In genomic region chr10:100360234-100360633, GRCh38 we compare ENCODE assay signal across 25 cellular contexts. TPM values are rescaled to one million over a fixed set of nuclear protein-coding genes. Genes with fewer than 3 reads are reported as not detected.
DNase-seq lines count a peak whose midpoint lies in the region; ATAC-seq and TF ChIP-seq lines count a peak whose summit lies in the region.
"Had no signal": no experiment of that assay in that cellular context is flagged by ENCODE, and none has a peak within 500 bp of the region (broad histone marks: within the 10 kb centered on the region; RNA-seq: fewer than 3 reads in every experiment).

No MANE protein-coding gene starts in this region.

- POLR2A ChIA-PET in Caco-2 (lab: Charles Lee), result interaction anchor here (0.6 to 1.8 kb wide), 5 partner anchors 11 to 149 kb away, joined by 3 to 38 read pairs (median 16); partner anchors contain the start of gene SCD

- H3K36me3 ChIP-seq in Caco-2 (ENCODE audit: control insufficient read depth, insufficient read depth, low read length), result peaks cover 5% of the 10 kb centered on the region
- H3K36me3 ChIP-seq in HUES6 (ENCODE audit: control insufficient read depth, insufficient read depth, low read length), result peaks cover 87% of the 10 kb centered on the region
- no peaks in the 10 kb centered on the region for H3K36me3 ChIP-seq in breast epithelium
- H3K36me3 ChIP-seq: thyroid gland had no signal

- peak overlapping the region; percentile 41 for H3K9ac ChIP-seq in HUES6 (ENCODE audit: low read length)
- H3K9ac ChIP-seq: KMS-11 had no signal

- no peak overlapping the region for H3K4me3 ChIP-seq in Caco-2 (ENCODE audit: low read depth, low read length)
- no peak overlapping the region for H3K4me3 ChIP-seq in HUES6 (ENCODE audit: low read depth, low read length)
- no peak overlapping the region for H3K4me3 ChIP-seq in breast epithelium
- H3K4me3 ChIP-seq: psoas muscle, thyroid gland had no signal

- H3K27ac ChIP-seq in HUES6 (ENCODE audit: low read depth, low read length) (peak overlapping the region; percentile 64; the same call in 1 of the 2 replicates), breast epithelium (peak overlapping the region; percentile 6 to 46)
- H3K27ac ChIP-seq: KMS-11, psoas muscle, thyroid gland had no signal

- TF ChIP-seq CTCF in Caco-2 (IDR thresholded peaks at IDR 0.05; ENCODE audit: insufficient read depth in 1 of 2, low read depth in 1 of 2, low read length in 1 of 2, severe bottlenecking in 1 of 2, unreplicated experiment in 1 of 2), result no peak
- TF ChIP-seq CTCF in breast epithelium (IDR thresholded peaks at IDR 0.05), result no peak
- no peak for TF ChIP-seq CTCF in nephron (IDR thresholded peaks at IDR 0.05; ENCODE audit: unreplicated experiment in 3 of 3)

- no TSS peak for BruUV-seq in Caco-2 (replicated peaks; lab: Mats Ljungman, UMichigan)

- no peaks in the 10 kb centered on the region for H3K9me3 ChIP-seq in Caco-2
- H3K9me3 ChIP-seq in HUES6 (ENCODE audit: control insufficient read depth, insufficient read depth, low read depth, low read length), result no peaks in the 10 kb centered on the region
- H3K9me3 ChIP-seq in breast epithelium, result no peaks in the 10 kb centered on the region
- H3K9me3 ChIP-seq: psoas muscle, thyroid gland had no signal

- peaks cover 67% of the 10 kb centered on the region for H3K4me1 ChIP-seq in Caco-2
- peaks cover 45% of the 10 kb centered on the region for H3K4me1 ChIP-seq in HUES6 (ENCODE audit: control insufficient read depth, insufficient read depth, low read length)
- peaks cover 0 to 5% of the 10 kb centered on the region in 2 donors for H3K4me1 ChIP-seq in breast epithelium

- ATAC-seq in HG02571 (IDR thresholded peaks at IDR 0.05; ENCODE audit: unreplicated experiment), result no peak
- ATAC-seq in natural killer cell treated with Interleukin-12 subunit alpha and Interleukin-12 subunit beta and Interleukin-15 and Interleukin-18, amount 100 ng/mL, for 72 hours, result no peak
- ATAC-seq: activated CD8-positive, alpha-beta T cell treated with anti-CD3 and anti-CD28 coated beads, Interleukin-2, amount 10 ng/mL, durations not matched to agents 7 days and 5 days had no signal

- peaks cover 9% of the 10 kb centered on the region for H3K9me3 Mint-ChIP-seq in Caco-2 (ENCODE audit: unreplicated experiment)
- no peaks in the 10 kb centered on the region for H3K9me3 Mint-ChIP-seq in nephron
- H3K9me3 Mint-ChIP-seq in natural killer cell treated with Interleukin-12 subunit alpha and Interleukin-12 subunit beta and Interleukin-15 and Interleukin-18, amount 100 ng/mL, for 72 hours, result no peaks in the 10 kb centered on the region
- H3K9me3 Mint-ChIP-seq: stimulated activated naive CD8-positive, alpha-beta T cell treated with anti-CD3 and anti-CD28 coated beads, Interleukin-15, Interleukin-2, amounts not matched to agents 100 ng/mL and 50 ng/mL, for 24 hours had no signal

- TF ChIP-seq POLR2A in breast epithelium (IDR thresholded peaks at IDR 0.05), result no peak

- H3K4me1 Mint-ChIP-seq in Caco-2 (ENCODE audit: low read depth, unreplicated experiment), result peaks cover 56% of the 10 kb centered on the region
- H3K4me1 Mint-ChIP-seq in nephron, result peaks cover 55% of the 10 kb centered on the region
- no peaks in the 10 kb centered on the region for H3K4me1 Mint-ChIP-seq in natural killer cell treated with Interleukin-12 subunit alpha and Interleukin-12 subunit beta and Interleukin-15 and Interleukin-18, amount 100 ng/mL, for 72 hours (ENCODE audit: low read depth in 2 of 2)

- CTCF ChIA-PET in Caco-2 (lab: Charles Lee), result interaction anchor here (0.7 to 2.1 kb wide), 7 partner anchors 11 to 159 kb away, joined by 3 to 10 read pairs (median 6); partner anchors contain the start of gene SCD

- H3K27me3 Mint-ChIP-seq in Caco-2 (ENCODE audit: insufficient read depth, unreplicated experiment) (no peaks in the 10 kb centered on the region), nephron (ENCODE audit: low read depth) (peaks cover 3% of the 10 kb centered on the region)
- H3K27me3 Mint-ChIP-seq in natural killer cell treated with Interleukin-12 subunit alpha and Interleukin-12 subunit beta and Interleukin-15 and Interleukin-18, amount 100 ng/mL, for 72 hours, result no peaks in the 10 kb centered on the region
- H3K27me3 Mint-ChIP-seq: stimulated activated naive CD8-positive, alpha-beta T cell treated with anti-CD3 and anti-CD28 coated beads, Interleukin-15, Interleukin-2, amounts not matched to agents 100 ng/mL and 50 ng/mL, for 24 hours had no signal

- intact Hi-C loops in Caco-2 (cut with micrococcal nuclease; ENCODE audit: unreplicated experiment), result loop anchor here (2.0 kb wide), 1 partner anchor 13 kb away; the partner anchor contains the start of gene SCD
- intact Hi-C loops in breast epithelium (cut with DNase I; ENCODE audit: low total_unique reads), result no loop called here

- H3K36me3 Mint-ChIP-seq in Caco-2 (ENCODE audit: insufficient read depth, unreplicated experiment) (peaks cover 86% of the 10 kb centered on the region), nephron (ENCODE audit: low read depth) (peaks cover 79% of the 10 kb centered on the region)
- peaks cover 32% of the 10 kb centered on the region for H3K36me3 Mint-ChIP-seq in natural killer cell treated with Interleukin-12 subunit alpha and Interleukin-12 subunit beta and Interleukin-15 and Interleukin-18, amount 100 ng/mL, for 72 hours

- DNase-seq in Caco-2, result no peak
- no peak for DNase-seq in breast epithelium (ENCODE audit: low spot score in 2 of 2)
- DNase-seq in SW 1271 (lab: John Stamatoyannopoulos, UW), result no peak
- DNase-seq in natural killer cell treated with Interleukin-12 subunit alpha and Interleukin-12 subunit beta and Interleukin-15 and Interleukin-18, amount 100 ng/mL, for 72 hours (ENCODE audit: low spot score), result no peak
- no peak for DNase-seq in NCI-H524 (lab: John Stamatoyannopoulos, UW)
- DNase-seq: activated CD4-positive, alpha-beta T cell treated with anti-CD3 and anti-CD28 coated beads for 1 hour; activated CD8-positive, alpha-beta T cell treated with anti-CD3 and anti-CD28 coated beads, Interleukin-2, amount 10 ng/mL, durations not matched to agents 7 days and 5 days; activated effector memory CD4-positive, alpha-beta T cell treated with anti-CD3 and anti-CD28 coated beads, Interleukin-2, amount 50 U/mL, for 16 hours; DMS153; NCI-H1436; NCI-H2107; NCI-H82; occipital lobe; psoas muscle; thyroid gland had no signal

- peak overlapping the region; percentile 46 for H3K4me3 Mint-ChIP-seq in Caco-2 (ENCODE audit: unreplicated experiment)
- no peak overlapping the region for H3K4me3 Mint-ChIP-seq in nephron
- no peak overlapping the region for H3K4me3 Mint-ChIP-seq in natural killer cell treated with Interleukin-12 subunit alpha and Interleukin-12 subunit beta and Interleukin-15 and Interleukin-18, amount 100 ng/mL, for 72 hours
- H3K4me3 Mint-ChIP-seq: activated CD8-positive, alpha-beta T cell treated with anti-CD3 and anti-CD28 coated beads, Interleukin-2, amount 10 ng/mL, durations not matched to agents 7 days and 5 days; stimulated activated naive CD8-positive, alpha-beta T cell treated with anti-CD3 and anti-CD28 coated beads, Interleukin-15, Interleukin-2, amounts not matched to agents 100 ng/mL and 50 ng/mL, for 24 hours had no signal

- no peaks in the 10 kb centered on the region for H3K27me3 ChIP-seq in Caco-2 (replicated peaks; ENCODE audit: control insufficient read depth, insufficient read depth, low read length)
- no peaks in the 10 kb centered on the region for H3K27me3 ChIP-seq in HUES6 (ENCODE audit: control insufficient read depth, insufficient read depth, low read length)
- no peaks in the 10 kb centered on the region for H3K27me3 ChIP-seq in breast epithelium
- H3K27me3 ChIP-seq: thyroid gland had no signal

- H3K27ac Mint-ChIP-seq in Caco-2 (ENCODE audit: unreplicated experiment), result peak overlapping the region; percentile 39
- peak overlapping the region; percentile 32 to 82 (median 49) for H3K27ac Mint-ChIP-seq in nephron
- H3K27ac Mint-ChIP-seq in natural killer cell treated with Interleukin-12 subunit alpha and Interleukin-12 subunit beta and Interleukin-15 and Interleukin-18, amount 100 ng/mL, for 72 hours, result no peak overlapping the region
- H3K27ac Mint-ChIP-seq: activated CD8-positive, alpha-beta T cell treated with anti-CD3 and anti-CD28 coated beads, Interleukin-2, amount 10 ng/mL, durations not matched to agents 7 days and 5 days; stimulated activated naive CD8-positive, alpha-beta T cell treated with anti-CD3 and anti-CD28 coated beads, Interleukin-15, Interleukin-2, amounts not matched to agents 100 ng/mL and 50 ng/mL, for 24 hours had no signal

RNA-seq across cellular contexts. Expression of gene SCD, which starts 13.2 kb away (rescaled TPM):
- total RNA-seq in Caco-2 (2022), result 449 and 457 TPM in 2 replicates
- total RNA-seq in breast epithelium, result 100 to 1,000 TPM in 2 of 3 donors, 10 to 100 TPM in 1; 72.8 to 461 (median 112) TPM
- 10 to 100 TPM; 51.4 to 80.1 TPM for total RNA-seq in natural killer cell treated with Interleukin-12 subunit alpha and Interleukin-12 subunit beta and Interleukin-15 and Interleukin-18, amount 100 ng/mL, for 72 hours

RNA-seq across cellular contexts. Expression of gene PKD2L1, which starts 30.2 kb away (rescaled TPM):
- total RNA-seq in Caco-2 (2022) (0.19 TPM in 1 of 2 replicates, not detected in the other), breast epithelium (1 to 10 TPM in 1 of 3 donors, under 1 TPM in 1, not detected in 1; 0.32 to 1.5 TPM)
- not detected for total RNA-seq in natural killer cell treated with Interleukin-12 subunit alpha and Interleukin-12 subunit beta and Interleukin-15 and Interleukin-18, amount 100 ng/mL, for 72 hours
- total RNA-seq: epithelial cell of proximal tubule, HT-29, lung microvascular endothelial cell, psoas muscle, RPMI7951, SK-MEL-5, thyroid gland had no signal

Comparison
In these comparisons a context has a peak if more than half of its experiments do, and no peak if none do; other contexts are left out.
1. H3K27ac Mint-ChIP-seq: peak in Caco-2 (single experiment) and nephron (3 of 3); none in natural killer cell treated with Interleukin-12 subunit alpha and Interleukin-12 subunit beta and Interleukin-15 and Interleukin-18, amount 100 ng/mL, for 72 hours (0 of 2).